Comparison of ENCODE assay signal across 16 cellular contexts in the genomic region with DNA sequence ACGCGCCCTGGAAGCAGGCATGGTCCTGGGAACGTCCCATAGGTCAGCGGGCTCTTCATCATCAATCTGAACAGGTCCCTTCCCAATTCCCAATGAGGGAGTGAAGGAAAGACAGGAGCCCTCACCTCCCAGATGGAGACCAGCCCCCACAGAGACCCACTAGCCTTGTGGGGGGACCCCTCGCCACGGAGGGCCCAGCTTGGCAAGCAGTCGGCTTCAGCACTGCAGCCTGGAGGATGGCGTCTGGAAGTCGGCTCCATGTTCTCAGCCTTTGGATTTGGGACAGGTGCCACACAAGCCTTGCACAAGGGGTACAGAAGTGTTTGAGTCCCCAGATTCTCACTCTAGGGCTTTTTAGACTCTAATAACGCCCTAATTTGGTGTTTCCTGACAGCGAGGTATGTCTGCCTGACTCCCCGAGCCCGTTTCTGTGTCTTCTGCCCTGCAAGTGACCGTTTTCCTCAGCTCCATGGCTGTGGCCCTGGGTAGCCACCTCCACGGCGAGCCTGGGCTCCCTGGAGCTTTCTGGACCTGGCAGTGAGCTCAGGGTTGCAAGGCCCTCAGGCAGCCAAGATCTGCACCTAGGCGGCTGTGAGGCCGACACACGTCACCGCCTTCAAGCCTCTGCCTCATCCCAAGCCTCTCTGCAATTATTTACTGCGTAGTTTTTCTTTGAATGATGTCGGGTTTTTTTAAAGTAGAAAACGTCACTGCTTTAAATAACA. TPM values are rescaled to one million over a fixed set of nuclear protein-coding genes. Genes with fewer than 3 reads are reported as not detected.
DNase-seq lines count a peak whose midpoint lies in the region; ATAC-seq and TF ChIP-seq lines count a peak whose summit lies in the region.
"Had no signal": no experiment of that assay in that cellular context is flagged by ENCODE, and none has a peak within 500 bp of the region (broad histone marks: within the 10 kb centered on the region; RNA-seq: fewer than 3 reads in every experiment).

No MANE protein-coding gene starts in this region.

- peaks cover 29% of the 10 kb centered on the region for H3K27me3 Mint-ChIP-seq in dendritic cell treated with granulocyte-macrophage colony-stimulating factor and Interleukin-4, amounts not matched to agents 40 ng/mL and 50 ng/mL, for 4 days
- peaks cover 5% of the 10 kb centered on the region for H3K27me3 Mint-ChIP-seq in activated T-helper 1 cell treated with anti-CD3 and anti-CD28 coated beads, Interleukin-12 subunit alpha, Interleukin-12 subunit beta, Interleukin-2, Interleukin-4 antibody, amounts not matched to agents 30 ng/mL and 10 ng/mL and 1 ng/mL, durations not matched to agents 14 hours and 24 hours and 36 hours (ENCODE audit: insufficient read depth)

- no peaks in the 10 kb centered on the region for H3K9me3 Mint-ChIP-seq in dendritic cell treated with granulocyte-macrophage colony-stimulating factor and Interleukin-4, amounts not matched to agents 40 ng/mL and 50 ng/mL, for 4 days
- H3K9me3 Mint-ChIP-seq in activated T-helper 1 cell treated with anti-CD3 and anti-CD28 coated beads, Interleukin-12 subunit alpha, Interleukin-12 subunit beta, Interleukin-2, Interleukin-4 antibody, amounts not matched to agents 30 ng/mL and 10 ng/mL and 1 ng/mL, durations not matched to agents 14 hours and 24 hours and 36 hours: no peaks in the 10 kb centered on the region
- H3K9me3 Mint-ChIP-seq: CD4-positive, CD25-positive, alpha-beta regulatory T cell; CD8-positive, alpha-beta memory T cell; H9 had no signal

- TF ChIP-seq CTCF in foreskin keratinocyte (conservative IDR thresholded peaks at IDR 0.05): no peak

- DNase-seq in activated effector memory CD4-positive, alpha-beta T cell treated with anti-CD3 and anti-CD28 coated beads, Interleukin-2, amount 50 U/mL, for 16 hours: peak; percentile 31
- no peak for DNase-seq in activated effector memory CD4-positive, alpha-beta T cell treated with Interleukin-2 at 50 U/mL for 16 hours
- DNase-seq in left kidney (ENCODE audit: low read depth, low spot score) (peak; percentile 46), foreskin keratinocyte (no peak)
- DNase-seq in activated T-helper 1 cell treated with anti-CD3 and anti-CD28 coated beads, Interleukin-12 subunit alpha, Interleukin-12 subunit beta, Interleukin-2, Interleukin-4 antibody, amounts not matched to agents 30 ng/mL and 10 ng/mL and 1 ng/mL, durations not matched to agents 14 hours and 24 hours and 36 hours (ENCODE audit: low spot score): no peak
- DNase-seq: ACHN; BE2C; CD4-positive, CD25-positive, alpha-beta regulatory T cell; CD8-positive, alpha-beta memory T cell; COR-L47; DMS 273 treated with DMSO at 0.1 percent for 48 hours; DMS53; DND-41; EL; H9 had no signal

- H3K4me1 Mint-ChIP-seq in dendritic cell treated with granulocyte-macrophage colony-stimulating factor and Interleukin-4, amounts not matched to agents 40 ng/mL and 50 ng/mL, for 4 days (ENCODE audit: low read depth): peaks cover 33% of the 10 kb centered on the region
- H3K4me1 Mint-ChIP-seq in activated T-helper 1 cell treated with anti-CD3 and anti-CD28 coated beads, Interleukin-12 subunit alpha, Interleukin-12 subunit beta, Interleukin-2, Interleukin-4 antibody, amounts not matched to agents 30 ng/mL and 10 ng/mL and 1 ng/mL, durations not matched to agents 14 hours and 24 hours and 36 hours (ENCODE audit: low read depth): peaks cover 10% of the 10 kb centered on the region

- H3K4me3 Mint-ChIP-seq in dendritic cell treated with granulocyte-macrophage colony-stimulating factor and Interleukin-4, amounts not matched to agents 40 ng/mL and 50 ng/mL, for 4 days: no peak overlapping the region
- no peak overlapping the region for H3K4me3 Mint-ChIP-seq in activated T-helper 1 cell treated with anti-CD3 and anti-CD28 coated beads, Interleukin-12 subunit alpha, Interleukin-12 subunit beta, Interleukin-2, Interleukin-4 antibody, amounts not matched to agents 30 ng/mL and 10 ng/mL and 1 ng/mL, durations not matched to agents 14 hours and 24 hours and 36 hours
- H3K4me3 Mint-ChIP-seq: CD4-positive, CD25-positive, alpha-beta regulatory T cell; CD8-positive, alpha-beta memory T cell; H9 had no signal

- H3K27me3 ChIP-seq in foreskin keratinocyte: peaks cover 14% of the 10 kb centered on the region
- H3K27me3 ChIP-seq: BE2C had no signal

- intact Hi-C loops in dendritic cell treated with granulocyte-macrophage colony-stimulating factor and Interleukin-4, amounts not matched to agents 40 ng/mL and 50 ng/mL, for 4 days (cut with micrococcal nuclease): no loop called here
- intact Hi-C loops in activated T-helper 1 cell treated with anti-CD3 and anti-CD28 coated beads, Interleukin-12 subunit alpha, Interleukin-12 subunit beta, Interleukin-2, Interleukin-4 antibody, amounts not matched to agents 30 ng/mL and 10 ng/mL and 1 ng/mL, durations not matched to agents 14 hours and 24 hours and 36 hours (cut with micrococcal nuclease): no loop called here

- H3K27ac ChIP-seq in foreskin keratinocyte: no peak overlapping the region

- H3K36me3 Mint-ChIP-seq in dendritic cell treated with granulocyte-macrophage colony-stimulating factor and Interleukin-4, amounts not matched to agents 40 ng/mL and 50 ng/mL, for 4 days (ENCODE audit: low read depth): peaks cover 4% of the 10 kb centered on the region
- H3K36me3 Mint-ChIP-seq in activated T-helper 1 cell treated with anti-CD3 and anti-CD28 coated beads, Interleukin-12 subunit alpha, Interleukin-12 subunit beta, Interleukin-2, Interleukin-4 antibody, amounts not matched to agents 30 ng/mL and 10 ng/mL and 1 ng/mL, durations not matched to agents 14 hours and 24 hours and 36 hours (ENCODE audit: low read depth): no peaks in the 10 kb centered on the region
- H3K36me3 Mint-ChIP-seq: CD4-positive, CD25-positive, alpha-beta regulatory T cell; CD8-positive, alpha-beta memory T cell had no signal

- no peak for ATAC-seq in foreskin keratinocyte

- peak overlapping the region; percentile 2 for H3K27ac Mint-ChIP-seq in dendritic cell treated with granulocyte-macrophage colony-stimulating factor and Interleukin-4, amounts not matched to agents 40 ng/mL and 50 ng/mL, for 4 days
- H3K27ac Mint-ChIP-seq in activated T-helper 1 cell treated with anti-CD3 and anti-CD28 coated beads, Interleukin-12 subunit alpha, Interleukin-12 subunit beta, Interleukin-2, Interleukin-4 antibody, amounts not matched to agents 30 ng/mL and 10 ng/mL and 1 ng/mL, durations not matched to agents 14 hours and 24 hours and 36 hours: no peak overlapping the region
- H3K27ac Mint-ChIP-seq: CD4-positive, CD25-positive, alpha-beta regulatory T cell; CD8-positive, alpha-beta memory T cell had no signal

- H3K4me1 ChIP-seq in foreskin keratinocyte: peaks cover 3% of the 10 kb centered on the region

RNA-seq across cellular contexts. Expression of a gene that starts 25.0 kb away (rescaled TPM):
- total RNA-seq in foreskin keratinocyte: 127 and 134 TPM in 2 replicates
- polyA plus RNA-seq in foreskin keratinocyte: 129 and 147 TPM in 2 replicates
- total RNA-seq in activated T-helper 1 cell treated with anti-CD3 and anti-CD28 coated beads, Interleukin-12 subunit alpha, Interleukin-12 subunit beta, Interleukin-2, Interleukin-4 antibody, amounts not matched to agents 30 ng/mL and 10 ng/mL and 1 ng/mL, durations not matched to agents 14 hours and 24 hours and 36 hours: 86.9 and 88.6 TPM in 2 replicates

RNA-seq across cellular contexts. Expression of a gene that starts 30.6 kb away (rescaled TPM):
- total RNA-seq in foreskin keratinocyte: 116 and 149 TPM in 2 replicates
- 92.9 and 104 TPM in 2 replicates for polyA plus RNA-seq in foreskin keratinocyte
- 46.7 and 48.7 TPM in 2 replicates for total RNA-seq in activated T-helper 1 cell treated with anti-CD3 and anti-CD28 coated beads, Interleukin-12 subunit alpha, Interleukin-12 subunit beta, Interleukin-2, Interleukin-4 antibody, amounts not matched to agents 30 ng/mL and 10 ng/mL and 1 ng/mL, durations not matched to agents 14 hours and 24 hours and 36 hours

RNA-seq across cellular contexts. Expression of a gene that starts 41.3 kb away (rescaled TPM):
- total RNA-seq in foreskin keratinocyte: 52.5 and 55.4 TPM in 2 replicates
- 26.4 and 30.1 TPM in 2 replicates for polyA plus RNA-seq in foreskin keratinocyte
- 137 and 151 TPM in 2 replicates for total RNA-seq in activated T-helper 1 cell treated with anti-CD3 and anti-CD28 coated beads, Interleukin-12 subunit alpha, Interleukin-12 subunit beta, Interleukin-2, Interleukin-4 antibody, amounts not matched to agents 30 ng/mL and 10 ng/mL and 1 ng/mL, durations not matched to agents 14 hours and 24 hours and 36 hours

Comparison
In these comparisons a context has a peak if more than half of its experiments do, and no peak if none do; other contexts are left out.
1. DNase-seq: peak in activated effector memory CD4-positive, alpha-beta T cell treated with anti-CD3 and anti-CD28 coated beads, Interleukin-2, amount 50 U/mL, for 16 hours (single experiment) and left kidney (single experiment); none in activated effector memory CD4-positive, alpha-beta T cell treated with Interleukin-2 at 50 U/mL for 16 hours (single experiment), foreskin keratinocyte (0 of 2) and activated T-helper 1 cell treated with anti-CD3 and anti-CD28 coated beads, Interleukin-12 subunit alpha, Interleukin-12 subunit beta, Interleukin-2, Interleukin-4 antibody, amounts not matched to agents 30 ng/mL and 10 ng/mL and 1 ng/mL, durations not matched to agents 14 hours and 24 hours and 36 hours (single experiment).